In the genomic region with DNA sequence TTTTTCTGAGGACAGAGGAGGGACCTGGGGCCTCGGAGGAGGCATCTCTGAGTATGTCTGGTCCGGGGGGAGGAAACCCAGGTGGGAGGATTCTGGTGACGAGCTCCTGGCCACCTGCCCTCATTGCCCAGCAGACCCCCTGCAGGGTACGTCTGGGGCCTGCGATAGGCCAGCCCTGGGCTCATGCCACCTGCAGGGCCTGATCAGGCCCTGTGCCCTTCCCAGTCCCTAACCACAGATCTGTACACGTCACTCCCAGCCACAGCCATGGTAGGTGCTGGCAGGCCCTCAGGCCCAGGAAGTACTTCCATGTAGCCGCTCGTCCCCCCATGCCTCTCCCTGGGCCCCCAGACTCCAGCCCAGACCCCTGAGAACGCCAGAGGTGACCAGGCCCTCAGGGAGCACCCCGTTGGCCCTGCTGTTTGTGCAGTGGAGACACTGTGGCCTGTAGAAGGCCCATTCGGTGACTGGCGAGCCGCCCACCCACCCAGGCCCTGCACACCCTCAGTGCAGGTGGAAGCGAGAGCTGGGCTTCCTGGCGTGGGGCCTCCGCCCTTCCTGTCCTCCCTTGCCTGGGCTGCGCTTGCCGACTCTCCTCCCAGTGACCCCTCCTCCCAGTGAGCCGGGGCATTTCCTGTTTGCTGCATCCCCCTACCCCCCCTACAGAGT, we compare ENCODE assay signal across 9 cellular contexts. TPM values are rescaled to one million over a fixed set of nuclear protein-coding genes. Genes with fewer than 3 reads are reported as not detected.
A peak's percentile ranks its signal among the peaks of the same experiment; 100 is the strongest.
DNase-seq lines count a peak whose midpoint lies in the region; ATAC-seq and TF ChIP-seq lines count a peak whose summit lies in the region.
"Had no signal": no experiment of that assay in that cellular context is flagged by ENCODE, and none has a peak within 500 bp of the region (broad histone marks: within the 10 kb centered on the region; RNA-seq: fewer than 3 reads in every experiment).

No MANE protein-coding gene starts in this region.

- no peaks in the 10 kb centered on the region for H3K27me3 ChIP-seq in DND-41 (ENCODE audit: insufficient read depth, low read length, poor library complexity)
- no peaks in the 10 kb centered on the region for H3K27me3 ChIP-seq in Peyer's patch
- H3K27me3 ChIP-seq in neural cell (ENCODE audit: insufficient read depth, low read depth, low read length): peaks cover 1% of the 10 kb centered on the region

- no peak for TF ChIP-seq RAD21 in neural cell (conservative IDR thresholded peaks at IDR 0.05)

- DNase-seq in DND-41 (peak; percentile 52), Peyer's patch (peak in 2 of 3 donors; percentile 63 to 68), NCI-H2227 (lab: John Stamatoyannopoulos, UW; ENCODE audit: unreplicated experiment) (no peak), midbrain (lab: John Stamatoyannopoulos, UW) (no peak), SKM-1 (lab: John Stamatoyannopoulos, UW; ENCODE audit: unreplicated experiment) (no peak)
- peak; percentile 62 for DNase-seq in central memory CD4-positive, alpha-beta T cell
- DNase-seq: stimulated activated CD4-positive, alpha-beta T cell treated with anti-CD3 and anti-CD28 coated beads, Interleukin-12 subunit alpha, Interleukin-12 subunit beta, amount 100 ng/mL, for 4 hours had no signal

- peaks cover 50% of the 10 kb centered on the region for H3K36me3 ChIP-seq in DND-41 (ENCODE audit: insufficient read depth, low read length)
- peaks cover 0 to 5% (median 0%) of the 10 kb centered on the region in 3 donors for H3K36me3 ChIP-seq in Peyer's patch
- H3K36me3 ChIP-seq in neural cell (ENCODE audit: insufficient read depth, low read length): no peaks in the 10 kb centered on the region

- no peaks in the 10 kb centered on the region for H3K9me2 ChIP-seq in neural cell (ENCODE audit: insufficient read depth, low read length)

- H3K4me2 ChIP-seq in DND-41 (ENCODE audit: insufficient read depth, low read length) (no peak overlapping the region), neural cell (ENCODE audit: low read length) (no peak overlapping the region)

- TF ChIP-seq POLR2A in Peyer's patch (IDR thresholded peaks at IDR 0.05): no peak
- no peak for TF ChIP-seq POLR2A in GM18505 (IDR thresholded peaks at IDR 0.05; ENCODE audit: borderline replicate concordance, extremely low read depth, insufficient read depth, insufficient read length)

- no peak for TF ChIP-seq EP300 in neural cell (conservative IDR thresholded peaks at IDR 0.05; ENCODE audit: poor library complexity, severe bottlenecking)

- H3K9me3 ChIP-seq in DND-41 (ENCODE audit: insufficient read depth, low read length, severe bottlenecking) (no peaks in the 10 kb centered on the region), Peyer's patch (no peaks in the 10 kb centered on the region), neural cell (ENCODE audit: low read length) (no peaks in the 10 kb centered on the region)

- H2AFZ ChIP-seq in DND-41 (ENCODE audit: low read depth, low read length) (no peak overlapping the region), neural cell (ENCODE audit: low read depth, low read length) (peak overlapping the region; percentile 8)

- no peaks in the 10 kb centered on the region for H3F3A ChIP-seq in neural cell (ENCODE audit: insufficient read depth, low read length, poor library complexity, severe bottlenecking)

- H3K4me1 ChIP-seq in DND-41 (ENCODE audit: insufficient read depth, low read length): peaks cover 36% of the 10 kb centered on the region
- peaks cover 0 to 95% (median 28%) of the 10 kb centered on the region in 4 donors for H3K4me1 ChIP-seq in Peyer's patch

- TF ChIP-seq CTCF in DND-41 (IDR thresholded peaks at IDR 0.05; ENCODE audit: borderline replicate concordance, extremely low read depth, low read length, poor library complexity, severe bottlenecking) (no peak), Peyer's patch (IDR thresholded peaks at IDR 0.05) (no peak), neural cell (IDR thresholded peaks at IDR 0.05; ENCODE audit: poor library complexity, severe bottlenecking) (no peak)

- peak overlapping the region; percentile 9 for H3K27ac ChIP-seq in DND-41 (ENCODE audit: low read length)
- H3K27ac ChIP-seq in Peyer's patch: peak overlapping the region; percentile 38 to 73 (median 56)
- H3K27ac ChIP-seq in neural cell (ENCODE audit: low read length): no peak overlapping the region

- H3K9ac ChIP-seq in DND-41 (ENCODE audit: low read depth, low read length) (no peak overlapping the region), neural cell (ENCODE audit: low read length) (peak overlapping the region; percentile 31)

- H3K4me3 ChIP-seq in DND-41 (ENCODE audit: low read depth in 1 of 2, low read length in 2 of 2): no peak overlapping the region
- H3K4me3 ChIP-seq in Peyer's patch: peak overlapping the region in 1 of 4 donors; percentile 26
- no peak overlapping the region for H3K4me3 ChIP-seq in neural cell (ENCODE audit: low read length)

- peaks cover 87% of the 10 kb centered on the region for H4K20me1 ChIP-seq in DND-41 (ENCODE audit: insufficient read depth, low read length)
- no peaks in the 10 kb centered on the region for H4K20me1 ChIP-seq in neural cell (ENCODE audit: insufficient read depth)

- H3K79me2 ChIP-seq in DND-41 (ENCODE audit: insufficient read depth, low read length): peaks cover 91% of the 10 kb centered on the region
- no peaks in the 10 kb centered on the region for H3K79me2 ChIP-seq in neural cell (replicated peaks; ENCODE audit: insufficient read depth, low read length)

- ATAC-seq in DND-41 (ENCODE audit: insufficient read depth, low read depth) (peak; percentile 54), GM18505 (IDR thresholded peaks at IDR 0.05; ENCODE audit: unreplicated experiment) (no peak)

TF ChIP-seq in neural cell, 6 proteins besides CTCF, POLR2A, EP300 and RAD21:
- TF ChIP-seq TAF1 (IDR thresholded peaks at IDR 0.05; ENCODE audit: low read depth): no peak
- no peak for TF ChIP-seq MXI1 (conservative IDR thresholded peaks at IDR 0.05; ENCODE audit: poor library complexity, severe bottlenecking)
- TF ChIP-seq REST (IDR thresholded peaks at IDR 0.05; ENCODE audit: borderline replicate concordance): no peak

RNA-seq across cellular contexts. Expression of gene INF2, which starts 5.7 kb away (rescaled TPM):
- 100 to 1,000 TPM; 137 to 287 (median 203) TPM for total RNA-seq in Peyer's patch
- polyA plus RNA-seq in neural cell: 0.02 and 0.08 TPM in 2 replicates
- polyA minus RNA-seq in neural cell: not detected in 2 replicates

RNA-seq across cellular contexts. Expression of gene ADSS1, which starts 28.9 kb away (rescaled TPM):
- 10 to 100 TPM; 11.0 to 18.6 (median 17.1) TPM for total RNA-seq in Peyer's patch
- 3.4 and 4.3 TPM in 2 replicates for polyA plus RNA-seq in neural cell
- polyA minus RNA-seq in neural cell: 0.73 and 0.93 TPM in 2 replicates

RNA-seq across cellular contexts. Expression of gene SIVA1, which starts 57.8 kb away (rescaled TPM):
- 100 to 1,000 TPM in 3 of 4 donors, 10 to 100 TPM in 1; 64.6 to 144 (median 115) TPM for total RNA-seq in Peyer's patch
- 171 and 180 TPM in 2 replicates for polyA plus RNA-seq in neural cell
- 25.8 and 39.2 TPM in 2 replicates for polyA minus RNA-seq in neural cell

Comparison
In these comparisons a context has a peak if more than half of its experiments do, and no peak if none do; other contexts are left out.
1. DNase-seq: peak in DND-41 (single experiment), Peyer's patch (2 of 3) and central memory CD4-positive, alpha-beta T cell (single experiment); none in NCI-H2227 (single experiment), midbrain (single experiment) and SKM-1 (single experiment).